17 cellular contexts compared by ENCODE assay signal in the genomic region with DNA sequence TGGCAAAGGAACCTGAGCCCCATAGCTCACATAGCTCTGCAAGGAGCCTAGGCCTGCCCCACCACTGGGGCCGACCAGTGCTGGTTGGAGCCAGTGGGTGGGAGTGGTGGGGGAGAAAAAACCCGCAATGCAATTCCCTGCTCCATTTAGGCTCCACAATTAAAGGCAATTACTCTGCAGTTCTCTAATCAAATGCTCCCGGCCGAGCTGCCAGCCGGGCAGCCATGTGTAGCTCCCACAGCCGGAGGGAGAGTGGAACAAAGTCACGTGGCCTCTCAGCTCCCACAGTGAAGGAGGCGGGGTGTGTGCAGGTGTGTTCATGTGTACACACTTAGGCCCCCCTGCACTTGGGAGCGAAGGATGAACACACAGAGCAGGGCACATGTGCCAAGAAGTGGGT.
DNase-seq lines count a peak whose midpoint lies in the region; ATAC-seq and TF ChIP-seq lines count a peak whose summit lies in the region.
"Had no signal": no experiment of that assay in that cellular context is flagged by ENCODE, and none has a peak within 500 bp of the region (broad histone marks: within the 10 kb centered on the region; RNA-seq: fewer than 3 reads in every experiment).

No MANE protein-coding gene starts in this region.

- peak; percentile 80 for ATAC-seq in left lung
- ATAC-seq in sciatic nerve: peak; percentile 42
- ATAC-seq in aorta (ENCODE audit: low FRiP score): no peak

- peaks cover 0 to 13% of the 10 kb centered on the region in 2 donors for H3K36me3 ChIP-seq in left lung
- H3K36me3 ChIP-seq in aorta (ENCODE audit: control insufficient read depth in 1 of 2, insufficient read depth in 2 of 2, low read length in 1 of 2): no peaks in the 10 kb centered on the region

- no peak for TF ChIP-seq CTCF in left lung (IDR thresholded peaks at IDR 0.05)

- H3K9me3 ChIP-seq in left lung: no peaks in the 10 kb centered on the region
- no peaks in the 10 kb centered on the region for H3K9me3 ChIP-seq in aorta (ENCODE audit: control insufficient read depth, low read length)
- H3K9me3 ChIP-seq: HAP-1 had no signal

- H3K4me1 ChIP-seq in left lung (peaks cover 0 to 11% of the 10 kb centered on the region in 2 donors), aorta (ENCODE audit: control insufficient read depth in 1 of 2, insufficient read depth in 2 of 2, low read length in 2 of 2) (no peaks in the 10 kb centered on the region)

- 18 to 26% methylated on average over 9 of the region's 9 CpGs for WGBS in aorta, 2 donors

- no peaks in the 10 kb centered on the region for H3K27me3 ChIP-seq in left lung
- H3K27me3 ChIP-seq in aorta (ENCODE audit: control insufficient read depth in 1 of 2, insufficient read depth in 2 of 2, low read length in 1 of 2): no peaks in the 10 kb centered on the region

- intact Hi-C loops in left lung (cut with DNase I) (no loop called here), sciatic nerve (cut with DNase I) (no loop called here), aorta (cut with DNase I) (no loop called here)

- H3K4me3 ChIP-seq in left lung (no peak overlapping the region), aorta (ENCODE audit: low read length in 2 of 2) (no peak overlapping the region)
- H3K4me3 ChIP-seq: HAP-1 had no signal

- DNase-seq in NCI-H748 (lab: John Stamatoyannopoulos, UW; ENCODE audit: unreplicated experiment) (peak; percentile 6), NCI-H748 treated with DMSO at 0.1 percent for 48 hours (lab: John Stamatoyannopoulos, UW) (no peak), NCI-H69 (lab: John Stamatoyannopoulos, UW) (peak; percentile 96), left lung (peak in 1 of 2 donors; percentile 48), sciatic nerve (ENCODE audit: low spot score) (no peak), caudate nucleus (lab: John Stamatoyannopoulos, UW) (no peak), aorta (no peak)
- no peak for DNase-seq in activated T-cell treated with anti-CD3 and anti-CD28 coated beads, Interleukin-2, amount 50 U/mL, for 48 hours
- DNase-seq: 8988T, DMS 273 treated with DMSO at 0.1 percent for 48 hours, DND-41, NCI-H1092 treated with DMSO at 0.1 percent for 48 hours, NCI-H1930, NCI-H226, NCI-H774 had no signal

- no peak overlapping the region for H3K27ac ChIP-seq in left lung
- no peak overlapping the region for H3K27ac ChIP-seq in caudate nucleus (ENCODE audit: low read depth, low read length)
- H3K27ac ChIP-seq in aorta (ENCODE audit: low read depth in 1 of 2, low read length in 2 of 2): no peak overlapping the region
- H3K27ac ChIP-seq: HL-60 had no signal

Comparison
In these comparisons a context has a peak if more than half of its experiments do, and no peak if none do; other contexts are left out.
1. DNase-seq: peak in NCI-H748 (single experiment) and NCI-H69 (single experiment); none in NCI-H748 treated with DMSO at 0.1 percent for 48 hours (single experiment), sciatic nerve (single experiment), activated T-cell treated with anti-CD3 and anti-CD28 coated beads, Interleukin-2, amount 50 U/mL, for 48 hours (0 of 2), caudate nucleus (0 of 61) and aorta (0 of 2).